In the genomic region with DNA sequence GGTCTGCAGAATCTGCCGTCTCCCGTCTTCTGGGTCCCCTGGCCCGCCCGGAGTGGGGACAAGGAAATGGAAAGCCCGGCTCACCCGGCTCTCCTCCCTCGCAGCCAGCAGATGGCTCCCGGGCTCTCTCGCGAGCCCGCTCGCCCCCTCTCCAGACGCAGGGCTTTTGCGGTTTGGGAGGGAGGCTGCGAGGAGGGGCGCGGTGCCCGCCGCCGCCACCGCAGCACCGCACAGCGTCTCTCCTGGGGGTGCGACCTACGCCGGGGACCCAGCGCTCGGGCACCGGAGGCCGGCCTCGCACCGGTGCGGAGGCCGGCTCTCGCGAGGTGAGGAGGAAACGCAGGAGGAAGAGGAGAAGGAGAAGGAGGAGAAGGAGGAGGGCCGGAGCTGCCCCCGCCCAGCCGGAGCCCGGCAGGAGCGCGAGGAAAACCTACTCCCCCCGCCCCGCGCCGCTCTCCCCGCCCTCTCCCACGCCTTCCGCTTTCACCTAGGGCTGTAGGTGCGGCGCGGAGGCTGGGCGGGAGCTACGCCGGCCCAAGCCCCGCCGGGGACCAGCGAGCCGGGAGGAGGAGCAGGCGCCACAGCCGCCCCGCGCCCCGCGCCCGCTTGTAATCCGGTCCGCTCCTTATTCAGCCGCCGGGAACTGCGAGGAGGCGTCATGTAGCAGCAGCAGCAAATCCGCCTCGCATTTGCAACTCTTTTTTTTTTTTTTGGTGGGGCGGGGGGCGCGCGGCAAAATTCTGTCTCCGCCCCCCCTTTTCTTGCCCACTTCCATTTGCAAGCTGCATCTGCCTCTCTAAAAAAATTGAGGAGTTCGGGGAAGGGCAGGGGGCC, we compare ENCODE assay signal across 8 cellular contexts. TPM values are rescaled to one million over a fixed set of nuclear protein-coding genes. Genes with fewer than 3 reads are reported as not detected.
DNase-seq lines count a peak whose midpoint lies in the region; ATAC-seq and TF ChIP-seq lines count a peak whose summit lies in the region.

A gene (plus strand): TSS at position 461 of the 834 bp plus-strand sequence. CDS start 422 bp downstream, outside the sequence.

- peak within 1 kb of the TSS; percentile 84 for H3K4me3 Mint-ChIP-seq in activated T-helper 17 cell treated with anti-CD3 and anti-CD28 coated beads, Interleukin-2, amount 50 U/mL, for 72 hours
- peak within 1 kb of the TSS; percentile 90 for H3K4me3 Mint-ChIP-seq in natural killer cell

- TF ChIP-seq CTCF in Peyer's patch (IDR thresholded peaks at IDR 0.05) (peak; percentile 20 to 85 (median 72)), fibroblast of mammary gland (conservative IDR thresholded peaks at IDR 0.05; ENCODE audit: control insufficient read depth, insufficient read depth, low read depth, low read length) (peak; percentile 64), natural killer cell (IDR thresholded peaks at IDR 0.05) (peak; percentile 20)

- peak; percentile 67 to 74 for TF ChIP-seq POLR2A in Peyer's patch (IDR thresholded peaks at IDR 0.05)

- peak; percentile 72 for ATAC-seq in GM21576 (IDR thresholded peaks at IDR 0.05; ENCODE audit: unreplicated experiment)
- peak; percentile 80 for ATAC-seq in activated T-helper 17 cell treated with anti-CD3 and anti-CD28 coated beads, Interleukin-2, amount 50 U/mL, for 72 hours (replicated peaks)
- ATAC-seq in natural killer cell: peak; percentile 74 to 77 (median 76)

- peak within 1 kb of the TSS; percentile 67 for H3K27ac Mint-ChIP-seq in activated T-helper 17 cell treated with anti-CD3 and anti-CD28 coated beads, Interleukin-2, amount 50 U/mL, for 72 hours
- H3K27ac Mint-ChIP-seq in natural killer cell: peak within 1 kb of the TSS in 1 of 2 donors; percentile 35

- peaks cover 13% of the 10 kb centered on the region for H3K27me3 Mint-ChIP-seq in activated T-helper 17 cell treated with anti-CD3 and anti-CD28 coated beads, Interleukin-2, amount 50 U/mL, for 72 hours
- peaks cover 17 to 25% of the 10 kb centered on the region in 2 donors for H3K27me3 Mint-ChIP-seq in natural killer cell (ENCODE audit: low read depth in 2 of 2)

- intact Hi-C loops in natural killer cell (cut with micrococcal nuclease): no loop called here

- H3K9me3 ChIP-seq in Peyer's patch: no peaks in the 10 kb centered on the region

- H3K4me3 ChIP-seq in Jurkat, Clone E6-1 (ENCODE audit: low read length): peak within 1 kb of the TSS; percentile 51
- H3K4me3 ChIP-seq in Peyer's patch (peak within 1 kb of the TSS; percentile 61 to 86 (median 68)), fibroblast of mammary gland (ENCODE audit: control insufficient read depth, low read depth, low read length) (peak within 1 kb of the TSS; percentile 85)

- H3K27me3 ChIP-seq in Peyer's patch: no peaks in the 10 kb centered on the region

- H3K9me3 Mint-ChIP-seq in activated T-helper 17 cell treated with anti-CD3 and anti-CD28 coated beads, Interleukin-2, amount 50 U/mL, for 72 hours: no peaks in the 10 kb centered on the region
- H3K9me3 Mint-ChIP-seq in natural killer cell: no peaks in the 10 kb centered on the region

- H3K36me3 Mint-ChIP-seq in activated T-helper 17 cell treated with anti-CD3 and anti-CD28 coated beads, Interleukin-2, amount 50 U/mL, for 72 hours (ENCODE audit: low read depth): no peaks in the 10 kb centered on the region
- no peaks in the 10 kb centered on the region for H3K36me3 Mint-ChIP-seq in natural killer cell

- H3K27ac ChIP-seq in Peyer's patch: peak within 1 kb of the TSS; percentile 69 to 84 (median 82)

- H3K36me3 ChIP-seq in Peyer's patch: no peaks in the 10 kb centered on the region

- DNase-seq in DMS53 treated with DMSO at 0.1 percent for 48 hours (lab: John Stamatoyannopoulos, UW; ENCODE audit: unreplicated experiment) (peak; percentile 83), Peyer's patch (peak; percentile 76 to 96 (median 95)), fibroblast of mammary gland (ENCODE audit: low read depth) (peak; percentile 62), natural killer cell (peak; percentile 30)
- peak; percentile 51 for DNase-seq in Jurkat, Clone E6-1 (ENCODE audit: low read depth, low spot score)
- peak; percentile 61 for DNase-seq in stimulated activated naive CD4-positive, alpha-beta T cell treated with Interleukin-2 at 50 U/mL for 16 hours (lab: John Stamatoyannopoulos, UW)

- H3K4me1 ChIP-seq in Peyer's patch: peaks cover 0 to 15% (median 0%) of the 10 kb centered on the region in 4 donors

- H3K4me1 Mint-ChIP-seq in activated T-helper 17 cell treated with anti-CD3 and anti-CD28 coated beads, Interleukin-2, amount 50 U/mL, for 72 hours: peaks cover 20% of the 10 kb centered on the region
- H3K4me1 Mint-ChIP-seq in natural killer cell: peaks cover 4 to 19% of the 10 kb centered on the region in 2 donors

RNA-seq across cellular contexts. Expression of the gene that starts here (rescaled TPM):
- 0.77 TPM for polyA plus RNA-seq in Jurkat, Clone E6-1 (2012; ENCODE audit: insufficient read depth, insufficient read length)
- total RNA-seq in Peyer's patch: 100 to 1,000 TPM in 1 of 4 donors, 10 to 100 TPM in 3; 75.1 to 107 (median 85.7) TPM
- total RNA-seq in activated T-helper 17 cell treated with anti-CD3 and anti-CD28 coated beads, Interleukin-2, amount 50 U/mL, for 72 hours: 1 to 10 TPM; 3.8 to 7.6 TPM
- total RNA-seq in natural killer cell: 1 to 10 TPM in 1 of 3 donors, under 1 TPM in 2; 0.25 to 1.1 (median 0.35) TPM

Comparison
In these comparisons a context has a peak if more than half of its experiments do, and no peak if none do; other contexts are left out.
1. Peak in every context shown above with its lines: DNase-seq, ATAC-seq, H3K4me3 ChIP-seq and H3K27ac ChIP-seq.
2. RNA of the gene that starts here (total RNA-seq): 75.1 to 107 TPM in Peyer's patch; 3.8 to 7.6 TPM in activated T-helper 17 cell treated with anti-CD3 and anti-CD28 coated beads, Interleukin-2, amount 50 U/mL, for 72 hours and 0.25 to 1.1 TPM in natural killer cell; every median in the first group is over 4 times any median in the second.
3. DNase-seq: peak in every context shown above with its lines; median percentile 95 in Peyer's patch; 83 in DMS53 treated with DMSO at 0.1 percent for 48 hours; 62 in fibroblast of mammary gland; 61 in stimulated activated naive CD4-positive, alpha-beta T cell treated with Interleukin-2 at 50 U/mL for 16 hours; 51 in Jurkat, Clone E6-1; 30 in natural killer cell.
4. CTCF ChIP-seq: peak in every context shown above with its lines; median percentile 72 in Peyer's patch; 64 in fibroblast of mammary gland; 20 in natural killer cell.